Comparison of ENCODE assay signal across 9 cellular contexts in the genomic region with DNA sequence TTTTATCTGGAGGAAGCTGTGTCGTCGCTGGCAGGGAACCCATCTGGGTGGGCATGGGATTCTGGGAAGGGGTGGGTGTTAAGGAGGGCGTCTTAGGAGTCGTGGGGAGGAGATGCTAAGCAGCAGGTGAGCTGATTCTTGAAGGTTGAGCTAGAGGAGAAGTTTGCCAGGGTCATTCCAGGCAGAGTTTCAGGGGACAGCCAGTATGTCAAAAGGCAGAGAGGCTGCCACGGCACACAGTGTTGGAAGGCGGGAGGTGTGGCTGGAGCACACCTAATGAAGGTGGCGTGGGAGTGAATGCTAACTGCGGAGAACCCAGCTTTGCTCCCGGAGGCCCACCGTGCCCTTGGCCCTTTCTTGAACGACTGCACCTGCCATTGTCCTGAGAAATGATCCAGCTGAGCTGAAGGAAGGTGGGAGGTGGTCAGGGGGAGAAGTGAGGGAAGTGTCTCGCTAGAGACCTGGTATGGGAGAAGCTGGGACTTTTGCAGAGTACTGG. TPM values are rescaled to one million over a fixed set of nuclear protein-coding genes. Genes with fewer than 3 reads are reported as not detected.
DNase-seq lines count a peak whose midpoint lies in the region; ATAC-seq and TF ChIP-seq lines count a peak whose summit lies in the region.
"Had no signal": no experiment of that assay in that cellular context is flagged by ENCODE, and none has a peak within 500 bp of the region (broad histone marks: within the 10 kb centered on the region; RNA-seq: fewer than 3 reads in every experiment).

No MANE protein-coding gene starts in this region.

- no peaks in the 10 kb centered on the region for H3K36me3 ChIP-seq in iPS-15b (ENCODE audit: control insufficient read depth, insufficient read depth, low read length)

- H3K4me1 ChIP-seq in iPS-15b (ENCODE audit: control insufficient read depth, insufficient read depth, low read length) = peaks cover 3% of the 10 kb centered on the region

- DNase-seq in HFF-Myc (ENCODE audit: extremely low read depth, low read depth) (no peak), pons (ENCODE audit: low spot score) (no peak)
- DNase-seq in activated CD8-positive, alpha-beta T cell treated with anti-CD3 and anti-CD28 coated beads, Interleukin-2, amount 10 ng/mL, durations not matched to agents 7 days and 5 days = no peak
- DNase-seq in stimulated activated effector memory CD8-positive, alpha-beta T cell treated with anti-CD3 and anti-CD28 coated beads, Interleukin-12 subunit alpha, Interleukin-12 subunit beta, amount 100 ng/mL, for 72 hours (ENCODE audit: low spot score in 2 of 2) = no peak
- DNase-seq: HCEC 1CT had no signal

- H3K4me3 ChIP-seq in HFF-Myc (replicated peaks; ENCODE audit: low read depth, low read length) (peak overlapping the region; percentile 67), iPS-15b (ENCODE audit: low read depth, low read length) (peak overlapping the region; percentile 70)

- peak overlapping the region; percentile 79 for H3K27ac Mint-ChIP-seq in activated CD8-positive, alpha-beta T cell treated with anti-CD3 and anti-CD28 coated beads, Interleukin-2, amount 10 ng/mL, durations not matched to agents 7 days and 5 days
- H3K27ac Mint-ChIP-seq in stimulated activated effector memory CD8-positive, alpha-beta T cell treated with anti-CD3 and anti-CD28 coated beads, Interleukin-12 subunit alpha, Interleukin-12 subunit beta, amount 100 ng/mL, for 72 hours = peak overlapping the region; percentile 90

- TF ChIP-seq CTCF in HFF-Myc (IDR thresholded peaks at IDR 0.05; ENCODE audit: low read depth, low read length, missing control alignments) = no peak

- H3K36me3 Mint-ChIP-seq in activated CD8-positive, alpha-beta T cell treated with anti-CD3 and anti-CD28 coated beads, Interleukin-2, amount 10 ng/mL, durations not matched to agents 7 days and 5 days (ENCODE audit: low read depth) = peaks cover 21% of the 10 kb centered on the region
- peaks cover 21% of the 10 kb centered on the region for H3K36me3 Mint-ChIP-seq in stimulated activated effector memory CD8-positive, alpha-beta T cell treated with anti-CD3 and anti-CD28 coated beads, Interleukin-12 subunit alpha, Interleukin-12 subunit beta, amount 100 ng/mL, for 72 hours

- peak overlapping the region; percentile 54 for H3K9ac ChIP-seq in iPS-15b (ENCODE audit: low read depth, low read length)

- no peaks in the 10 kb centered on the region for H3K9me3 Mint-ChIP-seq in activated CD8-positive, alpha-beta T cell treated with anti-CD3 and anti-CD28 coated beads, Interleukin-2, amount 10 ng/mL, durations not matched to agents 7 days and 5 days (ENCODE audit: insufficient read depth)
- H3K9me3 Mint-ChIP-seq in stimulated activated effector memory CD8-positive, alpha-beta T cell treated with anti-CD3 and anti-CD28 coated beads, Interleukin-12 subunit alpha, Interleukin-12 subunit beta, amount 100 ng/mL, for 72 hours = no peaks in the 10 kb centered on the region

- H3K4me1 Mint-ChIP-seq in activated CD8-positive, alpha-beta T cell treated with anti-CD3 and anti-CD28 coated beads, Interleukin-2, amount 10 ng/mL, durations not matched to agents 7 days and 5 days (ENCODE audit: low read depth) = peaks cover 53% of the 10 kb centered on the region
- H3K4me1 Mint-ChIP-seq in stimulated activated effector memory CD8-positive, alpha-beta T cell treated with anti-CD3 and anti-CD28 coated beads, Interleukin-12 subunit alpha, Interleukin-12 subunit beta, amount 100 ng/mL, for 72 hours = peaks cover 54% of the 10 kb centered on the region

- peaks cover 5% of the 10 kb centered on the region for H3K27me3 ChIP-seq in iPS-15b (ENCODE audit: control insufficient read depth, insufficient read depth, low read length)

- H3K4me3 Mint-ChIP-seq in activated CD8-positive, alpha-beta T cell treated with anti-CD3 and anti-CD28 coated beads, Interleukin-2, amount 10 ng/mL, durations not matched to agents 7 days and 5 days = peak overlapping the region; percentile 82
- H3K4me3 Mint-ChIP-seq in stimulated activated effector memory CD8-positive, alpha-beta T cell treated with anti-CD3 and anti-CD28 coated beads, Interleukin-12 subunit alpha, Interleukin-12 subunit beta, amount 100 ng/mL, for 72 hours = peak overlapping the region; percentile 91

- no peak for ATAC-seq in activated CD8-positive, alpha-beta T cell treated with anti-CD3 and anti-CD28 coated beads, Interleukin-2, amount 10 ng/mL, durations not matched to agents 7 days and 5 days
- no peak for ATAC-seq in stimulated activated effector memory CD8-positive, alpha-beta T cell treated with anti-CD3 and anti-CD28 coated beads, Interleukin-12 subunit alpha, Interleukin-12 subunit beta, amount 100 ng/mL, for 72 hours
- ATAC-seq in HG03457 (IDR thresholded peaks at IDR 0.05; ENCODE audit: unreplicated experiment) (no peak), GM18520 (IDR thresholded peaks at IDR 0.05; ENCODE audit: unreplicated experiment) (no peak)

- no peaks in the 10 kb centered on the region for H3K27me3 Mint-ChIP-seq in activated CD8-positive, alpha-beta T cell treated with anti-CD3 and anti-CD28 coated beads, Interleukin-2, amount 10 ng/mL, durations not matched to agents 7 days and 5 days (ENCODE audit: low read depth)

- H3K9me3 ChIP-seq in iPS-15b (ENCODE audit: control insufficient read depth, insufficient read depth, low read length) = no peaks in the 10 kb centered on the region

- CTCF ChIA-PET in activated CD8-positive, alpha-beta T cell treated with anti-CD3 and anti-CD28 coated beads, Interleukin-2, amount 10 ng/mL, durations not matched to agents 7 days and 5 days (lab: Charles Lee) = no interaction called here

- POLR2A ChIA-PET in activated CD8-positive, alpha-beta T cell treated with anti-CD3 and anti-CD28 coated beads, Interleukin-2, amount 10 ng/mL, durations not matched to agents 7 days and 5 days (lab: Charles Lee) = interaction anchor here (0.7 to 2.3 kb wide), 5 partner anchors 16 to 147 kb away, joined by 3 to 8 read pairs (median 3); a partner anchor contains a TSS

RNA-seq across cellular contexts. Expression of a gene that starts 1.3 kb away (rescaled TPM):
- 10 to 100 TPM; 50.6 to 50.7 TPM for total RNA-seq in activated CD8-positive, alpha-beta T cell treated with anti-CD3 and anti-CD28 coated beads, Interleukin-2, amount 10 ng/mL, durations not matched to agents 7 days and 5 days

RNA-seq across cellular contexts. Expression of a gene that starts 26.3 kb away (rescaled TPM):
- total RNA-seq in activated CD8-positive, alpha-beta T cell treated with anti-CD3 and anti-CD28 coated beads, Interleukin-2, amount 10 ng/mL, durations not matched to agents 7 days and 5 days = not detected
- total RNA-seq: SK-MEL-5 had no signal
